In the genomic region with DNA sequence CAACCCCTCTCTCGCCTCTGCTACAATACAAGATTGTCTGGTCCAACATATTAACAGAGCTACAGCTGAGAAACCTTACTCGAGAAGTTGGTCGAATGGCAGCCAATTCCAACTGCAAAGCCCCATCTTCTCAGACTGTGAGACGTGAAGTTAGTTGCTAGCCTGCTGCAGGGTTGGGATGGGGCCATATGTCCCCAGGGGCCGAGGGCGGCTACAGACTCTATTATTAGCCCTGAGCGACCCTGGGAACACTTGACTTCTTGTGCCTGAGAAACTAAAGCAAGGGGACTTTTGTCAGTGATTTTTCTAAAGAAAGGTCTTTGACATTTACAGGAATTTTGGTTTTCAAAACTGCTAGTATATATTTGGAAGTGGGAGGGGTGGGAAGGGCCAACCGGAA, we compare ENCODE assay signal across 1 cellular context.
TF ChIP-seq lines count a peak whose summit lies in the region.

No MANE protein-coding gene starts in this region.

TF ChIP-seq in GM12878, 131 proteins besides CTCF, POLR2A, EP300 and RAD21:
- TF ChIP-seq STAT1 (conservative IDR thresholded peaks at IDR 0.05) (no peak), KDM1A (IDR thresholded peaks at IDR 0.05; ENCODE audit: borderline replicate concordance) (no peak), FOXK2 (IDR thresholded peaks at IDR 0.05) (no peak), TCF12 (IDR thresholded peaks at IDR 0.05; ENCODE audit: low read depth, low read length) (no peak), GATAD2B (conservative IDR thresholded peaks at IDR 0.05; ENCODE audit: low read depth) (no peak), TAF1 (IDR thresholded peaks at IDR 0.05; ENCODE audit: borderline replicate concordance, low read depth, low read length) (no peak), HDAC2 (IDR thresholded peaks at IDR 0.05) (no peak), RBBP5 (conservative IDR thresholded peaks at IDR 0.05) (no peak)
- TF ChIP-seq, protein P1, sequence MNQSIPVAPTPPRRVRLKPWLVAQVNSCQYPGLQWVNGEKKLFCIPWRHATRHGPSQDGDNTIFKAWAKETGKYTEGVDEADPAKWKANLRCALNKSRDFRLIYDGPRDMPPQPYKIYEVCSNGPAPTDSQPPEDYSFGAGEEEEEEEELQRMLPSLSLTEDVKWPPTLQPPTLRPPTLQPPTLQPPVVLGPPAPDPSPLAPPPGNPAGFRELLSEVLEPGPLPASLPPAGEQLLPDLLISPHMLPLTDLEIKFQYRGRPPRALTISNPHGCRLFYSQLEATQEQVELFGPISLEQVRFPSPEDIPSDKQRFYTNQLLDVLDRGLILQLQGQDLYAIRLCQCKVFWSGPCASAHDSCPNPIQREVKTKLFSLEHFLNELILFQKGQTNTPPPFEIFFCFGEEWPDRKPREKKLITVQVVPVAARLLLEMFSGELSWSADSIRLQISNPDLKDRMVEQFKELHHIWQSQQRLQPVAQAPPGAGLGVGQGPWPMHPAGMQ (IDR thresholded peaks at IDR 0.05; ENCODE audit: borderline replicate concordance): no peak
